Comparison of ENCODE assay signal across 1 cellular context in the genomic region with DNA sequence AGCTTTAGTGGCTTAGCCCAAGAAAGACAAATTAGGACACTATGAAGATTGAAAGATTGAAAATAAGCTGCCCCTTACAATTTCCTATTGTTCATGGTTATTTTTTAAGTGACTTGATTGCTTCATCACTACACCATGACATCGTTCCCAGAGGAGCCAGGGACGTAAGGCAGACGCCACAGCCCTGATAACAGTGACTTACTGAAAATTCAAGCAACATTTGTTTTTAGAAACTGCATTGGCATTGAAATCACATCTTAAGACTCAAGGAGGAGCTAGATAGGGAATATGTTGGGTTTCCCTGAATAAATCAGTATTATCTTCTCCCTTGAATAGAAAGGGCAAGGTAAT.
TF ChIP-seq lines count a peak whose summit lies in the region.

No MANE protein-coding gene starts in this region.

TF ChIP-seq in neural cell, 6 proteins besides CTCF, POLR2A, EP300 and RAD21 (continued from another document):
- TF ChIP-seq, protein P1, sequence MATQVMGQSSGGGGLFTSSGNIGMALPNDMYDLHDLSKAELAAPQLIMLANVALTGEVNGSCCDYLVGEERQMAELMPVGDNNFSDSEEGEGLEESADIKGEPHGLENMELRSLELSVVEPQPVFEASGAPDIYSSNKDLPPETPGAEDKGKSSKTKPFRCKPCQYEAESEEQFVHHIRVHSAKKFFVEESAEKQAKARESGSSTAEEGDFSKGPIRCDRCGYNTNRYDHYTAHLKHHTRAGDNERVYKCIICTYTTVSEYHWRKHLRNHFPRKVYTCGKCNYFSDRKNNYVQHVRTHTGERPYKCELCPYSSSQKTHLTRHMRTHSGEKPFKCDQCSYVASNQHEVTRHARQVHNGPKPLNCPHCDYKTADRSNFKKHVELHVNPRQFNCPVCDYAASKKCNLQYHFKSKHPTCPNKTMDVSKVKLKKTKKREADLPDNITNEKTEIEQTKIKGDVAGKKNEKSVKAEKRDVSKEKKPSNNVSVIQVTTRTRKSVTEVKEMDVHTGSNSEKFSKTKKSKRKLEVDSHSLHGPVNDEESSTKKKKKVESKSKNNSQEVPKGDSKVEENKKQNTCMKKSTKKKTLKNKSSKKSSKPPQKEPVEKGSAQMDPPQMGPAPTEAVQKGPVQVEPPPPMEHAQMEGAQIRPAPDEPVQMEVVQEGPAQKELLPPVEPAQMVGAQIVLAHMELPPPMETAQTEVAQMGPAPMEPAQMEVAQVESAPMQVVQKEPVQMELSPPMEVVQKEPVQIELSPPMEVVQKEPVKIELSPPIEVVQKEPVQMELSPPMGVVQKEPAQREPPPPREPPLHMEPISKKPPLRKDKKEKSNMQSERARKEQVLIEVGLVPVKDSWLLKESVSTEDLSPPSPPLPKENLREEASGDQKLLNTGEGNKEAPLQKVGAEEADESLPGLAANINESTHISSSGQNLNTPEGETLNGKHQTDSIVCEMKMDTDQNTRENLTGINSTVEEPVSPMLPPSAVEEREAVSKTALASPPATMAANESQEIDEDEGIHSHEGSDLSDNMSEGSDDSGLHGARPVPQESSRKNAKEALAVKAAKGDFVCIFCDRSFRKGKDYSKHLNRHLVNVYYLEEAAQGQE (IDR thresholded peaks at IDR 0.05; ENCODE audit: borderline replicate concordance) = no peak
- TF ChIP-seq MXI1 (conservative IDR thresholded peaks at IDR 0.05; ENCODE audit: poor library complexity, severe bottlenecking) = no peak
